Comparison of ENCODE assay signal across 32 cellular contexts in the genomic region with DNA sequence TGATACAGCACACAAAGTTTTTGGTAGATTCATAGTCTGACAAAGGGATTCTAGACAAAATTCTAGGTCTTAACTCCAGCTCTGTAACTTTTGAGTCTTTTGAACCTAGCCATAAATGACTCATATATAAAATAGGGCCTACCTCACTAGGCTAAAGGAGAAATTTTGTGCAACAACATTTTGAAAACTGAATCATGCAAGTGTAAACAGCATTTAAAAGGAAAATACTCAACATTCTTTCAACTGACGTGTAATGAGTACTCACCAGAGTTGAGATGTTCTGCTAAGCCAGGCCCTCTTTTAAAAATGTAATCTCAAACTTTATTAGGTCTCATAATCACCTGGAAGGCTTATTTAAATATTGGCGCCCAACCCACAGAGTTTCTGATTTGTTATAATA.
DNase-seq lines count a peak whose midpoint lies in the region; ATAC-seq, FAIRE-seq and TF ChIP-seq lines count a peak whose summit lies in the region.
"Had no signal": no experiment of that assay in that cellular context is flagged by ENCODE, and none has a peak within 500 bp of the region (broad histone marks: within the 10 kb centered on the region; RNA-seq: fewer than 3 reads in every experiment).

No MANE protein-coding gene starts in this region.

- H3K4me3 ChIP-seq in breast epithelium (no peak overlapping the region), mammary epithelial cell (replicated peaks in 1 of 3; ENCODE audit: insufficient read depth in 1 of 3, low read depth in 2 of 3, low read length in 3 of 3) (no peak overlapping the region), pancreas (no peak overlapping the region), foreskin fibroblast (ENCODE audit: low read depth in 1 of 2, low read length in 2 of 2) (no peak overlapping the region)
- H3K4me3 ChIP-seq: adrenal gland, left ventricle myocardium inferior, Peyer's patch, right atrium auricular region had no signal

- H3K27ac ChIP-seq in breast epithelium (no peak overlapping the region), mammary epithelial cell (ENCODE audit: insufficient read depth, low read depth, low read length) (no peak overlapping the region), pancreas (no peak overlapping the region)
- H3K27ac ChIP-seq: adrenal gland, KMS-11, left ventricle myocardium inferior, Peyer's patch, right atrium auricular region had no signal

- dilution Hi-C loops in mammary epithelial cell (cut with HindIII; ENCODE audit: low sequenced_read_pairs), result no loop called here

- H3K4me1 ChIP-seq in breast epithelium (no peaks in the 10 kb centered on the region), mammary epithelial cell (ENCODE audit: insufficient read depth, low read length) (no peaks in the 10 kb centered on the region), pancreas (no peaks in the 10 kb centered on the region)
- H3K4me1 ChIP-seq: adrenal gland, left ventricle myocardium inferior, Peyer's patch, right atrium auricular region had no signal

- H4K20me1 ChIP-seq in mammary epithelial cell (ENCODE audit: insufficient read depth, low read length), result no peaks in the 10 kb centered on the region

- H3K36me3 ChIP-seq in breast epithelium (no peaks in the 10 kb centered on the region), mammary epithelial cell (ENCODE audit: insufficient read depth, low read length) (no peaks in the 10 kb centered on the region), pancreas (no peaks in the 10 kb centered on the region)
- H3K36me3 ChIP-seq: adrenal gland, left ventricle myocardium inferior, Peyer's patch, right atrium auricular region had no signal

- peaks cover 11% of the 10 kb centered on the region for H3K4me1 Mint-ChIP-seq in MCF 10A (ENCODE audit: insufficient read depth, unreplicated experiment)
- H3K4me1 Mint-ChIP-seq: activated CD4-positive, alpha-beta T cell treated with anti-CD3 and anti-CD28 coated beads for 36 hours; CD8-positive, alpha-beta memory T cell; natural killer cell had no signal

- H3K9me3 Mint-ChIP-seq in MCF 10A (ENCODE audit: unreplicated experiment), result no peaks in the 10 kb centered on the region
- H3K9me3 Mint-ChIP-seq: activated T-cell treated with anti-CD3 and anti-CD28 coated beads, Interleukin-2, amount 50 U/mL, for 24 hours; natural killer cell; type B pancreatic cell had no signal

- DNase-seq in MCF 10A (ENCODE audit: unreplicated experiment) (peak; percentile 14), breast epithelium (ENCODE audit: low spot score in 2 of 2) (no peak), mammary epithelial cell (peak; percentile 2), iris pigment epithelial cell (ENCODE audit: low read depth) (peak; percentile 10), pancreas (no peak), foreskin fibroblast (no peak)
- DNase-seq in stimulated activated CD4-positive, alpha-beta T cell treated with anti-CD3 and anti-CD28 coated beads, Interleukin-4, amount 100 ng/mL, for 4 hours, result no peak
- no peak for DNase-seq in stimulated activated CD4-positive, alpha-beta T cell treated with anti-CD3 and anti-CD28 coated beads, Interleukin-2, amount 100 ng/mL, for 48 hours
- DNase-seq: 8988T; activated CD4-positive, alpha-beta T cell treated with anti-CD3 and anti-CD28 coated beads for 36 hours; activated CD8-positive, alpha-beta memory T cell treated with anti-CD3 and anti-CD28 coated beads for 24 hours; activated gamma-delta T cell treated with Interleukin-2 at 50 U/mL for 16 hours; activated T-cell treated with anti-CD3 and anti-CD28 coated beads, Interleukin-2, amount 50 U/mL, for 24 hours; adrenal gland; CD8-positive, alpha-beta memory T cell; cortex of kidney; DMS153; foreskin melanocyte; left ventricle myocardium inferior; midbrain; MV-4-11; natural killer cell; NCI-H146; NCI-H524; Peyer's patch; stimulated activated CD4-positive, alpha-beta T cell treated with anti-CD3 and anti-CD28 coated beads, Interleukin-15, amount 100 ng/mL, for 24 hours; stimulated activated CD8-positive, alpha-beta memory T cell treated with anti-CD3 and anti-CD28 coated beads, Interleukin-4, amount 100 ng/mL, for 48 hours; T-helper 2 cell had no signal

- BruUV-seq in MCF 10A (replicated peaks; lab: Mats Ljungman, UMichigan) (no TSS peak), mammary epithelial cell (replicated peaks; lab: Mats Ljungman, UMichigan) (no TSS peak)

- H3K9ac ChIP-seq in mammary epithelial cell (ENCODE audit: insufficient read depth, low read length), result no peak overlapping the region
- H3K9ac ChIP-seq: KMS-11 had no signal

- H2AFZ ChIP-seq in mammary epithelial cell (ENCODE audit: low read depth, low read length), result no peak overlapping the region

- intact Hi-C loops in MCF 10A (cut with micrococcal nuclease) (no loop called here), breast epithelium (cut with DNase I; ENCODE audit: low total_unique reads) (no loop called here), mammary epithelial cell (cut with micrococcal nuclease) (no loop called here), pancreas (cut with DNase I) (no loop called here)

- no peak for TF ChIP-seq POLR2A in breast epithelium (IDR thresholded peaks at IDR 0.05)

- 30% methylated on average over 1 of the region's 2 CpGs for WGBS in mammary epithelial cell (ENCODE audit: low coverage, missing lambda C conversion rate)
- 92 to 94% methylated on average over 2 of the region's 2 CpGs for WGBS in pancreas, 2 donors

- H3K4me2 ChIP-seq in mammary epithelial cell (ENCODE audit: insufficient read depth, low read depth, low read length), result no peak overlapping the region
- H3K4me2 ChIP-seq: KMS-11 had no signal

- POLR2A ChIA-PET in MCF 10A (lab: Yijun Ruan, JAX), result no interaction called here

- ATAC-seq in pancreas, result no peak
- ATAC-seq: activated CD4-positive, alpha-beta T cell treated with anti-CD3 and anti-CD28 coated beads for 36 hours; natural killer cell had no signal

- FAIRE-seq in pancreas (lab: Jason Lieb, UNC), result no peak
- FAIRE-seq: G401.6 had no signal

- no peaks in the 10 kb centered on the region for H3K27me3 Mint-ChIP-seq in MCF 10A (ENCODE audit: insufficient read depth, unreplicated experiment)
- H3K27me3 Mint-ChIP-seq: activated CD4-positive, alpha-beta T cell treated with anti-CD3 and anti-CD28 coated beads for 36 hours had no signal

- H3K27me3 ChIP-seq in breast epithelium (no peaks in the 10 kb centered on the region), mammary epithelial cell (ENCODE audit: insufficient read depth, low read length) (peaks cover 3% of the 10 kb centered on the region), pancreas (no peaks in the 10 kb centered on the region)
- H3K27me3 ChIP-seq: adrenal gland, Peyer's patch, right atrium auricular region had no signal

- in situ Hi-C loops in mammary epithelial cell (cut with MboI; ENCODE audit: low sequenced_read_pairs in 2 of 2), result no loop called here

- no peaks in the 10 kb centered on the region for H3K9me3 ChIP-seq in breast epithelium
- no peaks in the 10 kb centered on the region for H3K9me3 ChIP-seq in mammary epithelial cell (replicated peaks; ENCODE audit: insufficient read depth, low read length)
- H3K9me3 ChIP-seq in pancreas, result no peaks in the 10 kb centered on the region
- H3K9me3 ChIP-seq: adrenal gland, left ventricle myocardium inferior, Peyer's patch, right atrium auricular region had no signal

- H3K36me3 Mint-ChIP-seq in MCF 10A (ENCODE audit: insufficient read depth, unreplicated experiment), result no peaks in the 10 kb centered on the region
- H3K36me3 Mint-ChIP-seq: CD8-positive, alpha-beta memory T cell; natural killer cell; type B pancreatic cell had no signal

- no peaks in the 10 kb centered on the region for H3K79me2 ChIP-seq in mammary epithelial cell (ENCODE audit: insufficient read depth, low read length)

- no peak overlapping the region for H3K4me3 Mint-ChIP-seq in MCF 10A (ENCODE audit: unreplicated experiment)
- H3K4me3 Mint-ChIP-seq: activated CD4-positive, alpha-beta T cell treated with anti-CD3 and anti-CD28 coated beads for 36 hours; activated T-cell treated with anti-CD3 and anti-CD28 coated beads, Interleukin-2, amount 50 U/mL, for 24 hours; CD8-positive, alpha-beta memory T cell; natural killer cell; type B pancreatic cell had no signal

- TF ChIP-seq CTCF in MCF 10A (IDR thresholded peaks at IDR 0.05; ENCODE audit: unreplicated experiment) (no peak), breast epithelium (IDR thresholded peaks at IDR 0.05) (no peak), mammary epithelial cell (conservative IDR thresholded peaks at IDR 0.05 in 1 of 2, IDR thresholded peaks at IDR 0.05 in 1 of 2; ENCODE audit: extremely low read depth in 1 of 2, insufficient read depth in 1 of 2, low read depth in 1 of 2, low read length in 2 of 2) (no peak), pancreas (IDR thresholded peaks at IDR 0.05) (no peak), foreskin fibroblast (IDR thresholded peaks at IDR 0.05; ENCODE audit: low read depth, low read length) (no peak)

- no peak overlapping the region for H3K27ac Mint-ChIP-seq in MCF 10A (ENCODE audit: low read depth, unreplicated experiment)
- H3K27ac Mint-ChIP-seq: activated CD4-positive, alpha-beta T cell treated with anti-CD3 and anti-CD28 coated beads for 36 hours; activated T-cell treated with anti-CD3 and anti-CD28 coated beads, Interleukin-2, amount 50 U/mL, for 24 hours; CD8-positive, alpha-beta memory T cell; natural killer cell; type B pancreatic cell had no signal

- CTCF ChIA-PET in MCF 10A (lab: Yijun Ruan, JAX) (no interaction called here), mammary epithelial cell (lab: Charles Lee; ENCODE audit: low non-redundant PET) (no interaction called here)

Comparison
In these comparisons a context has a peak if more than half of its experiments do, and no peak if none do; other contexts are left out.
1. DNase-seq: peak in MCF 10A (single experiment), mammary epithelial cell (single experiment) and iris pigment epithelial cell (single experiment); none in breast epithelium (0 of 2), stimulated activated CD4-positive, alpha-beta T cell treated with anti-CD3 and anti-CD28 coated beads, Interleukin-4, amount 100 ng/mL, for 4 hours (0 of 2), pancreas (0 of 6), stimulated activated CD4-positive, alpha-beta T cell treated with anti-CD3 and anti-CD28 coated beads, Interleukin-2, amount 100 ng/mL, for 48 hours (0 of 2) and foreskin fibroblast (0 of 2).